In genomic region chr19:43114626-43115025, GRCh38 we compare ENCODE assay signal across 15 cellular contexts. TPM values are rescaled to one million over a fixed set of nuclear protein-coding genes. Genes with fewer than 3 reads are reported as not detected.
"Had no signal": no experiment of that assay in that cellular context is flagged by ENCODE, and none has a peak within 500 bp of the region (broad histone marks: within the 10 kb centered on the region; RNA-seq: fewer than 3 reads in every experiment).

No MANE protein-coding gene starts in this region.

RNA-seq across cellular contexts. Expression of gene PSG2, which starts 32.1 kb away (rescaled TPM):
- total RNA-seq: activated B cell treated with CpG ODN at 0.5 μM for 24 hours; activated CD8-positive, alpha-beta T cell treated with anti-CD3 and anti-CD28 coated beads for 36 hours; activated T-cell treated with anti-CD3 and anti-CD28 coated beads, Interleukin-2, amount 50 U/mL, for 4 hours; adrenal gland; ascending aorta; breast epithelium; cardiac muscle cell; colonic mucosa; dermis microvascular lymphatic vessel endothelial cell; endothelial cell of umbilical vein; esophagus squamous epithelium; gastroesophageal sphincter; glomerular endothelial cell; heart right ventricle had no signal
- polyA plus RNA-seq: adrenal gland, cardiac muscle cell, endothelial cell of umbilical vein, esophagus, heart right ventricle had no signal
